ENCODE assay signal across 19 cellular contexts in genomic region chr4:55989716-55990115, GRCh38.
"Had no signal": no experiment of that assay in that cellular context is flagged by ENCODE, and none has a peak within 500 bp of the region (broad histone marks: within the 10 kb centered on the region; RNA-seq: fewer than 3 reads in every experiment).

No MANE protein-coding gene starts in this region.

- H3K9me3 ChIP-seq: colonic mucosa, gastroesophageal sphincter, heart left ventricle, sigmoid colon, transverse colon had no signal

- H3K4me1 ChIP-seq: colonic mucosa, gastroesophageal sphincter, heart left ventricle, sigmoid colon, transverse colon had no signal

- H3K4me3 Mint-ChIP-seq: activated naive CD8-positive, alpha-beta T cell treated with anti-CD3 and anti-CD28 coated beads for 36 hours; activated T-cell treated with anti-CD3 and anti-CD28 coated beads, Interleukin-2, amount 50 U/mL, for 24 hours; natural killer cell; stimulated activated naive B cell treated with anti-CD40 and anti-IgM and Interleukin-4, amounts not matched to agents 10 μg/mL and 1 μg/mL and 100 μg/mL, for 72 hours had no signal

- H3K36me3 ChIP-seq: colonic mucosa had no signal

- H3K4me3 ChIP-seq: colonic mucosa, gastroesophageal sphincter, heart left ventricle, sigmoid colon, smooth muscle cell, transverse colon had no signal

- H3K9me3 Mint-ChIP-seq: activated naive CD8-positive, alpha-beta T cell treated with anti-CD3 and anti-CD28 coated beads for 36 hours; activated T-cell treated with anti-CD3 and anti-CD28 coated beads, Interleukin-2, amount 50 U/mL, for 24 hours; activated T-helper 2 cell treated with anti-CD3 and anti-CD28 coated beads, Interferon-gamma antibody, Interleukin-2, Interleukin-4, amounts not matched to agents 10 μg/mL and 5 μg/mL and 100 μg/mL, durations not matched to agents 14 hours and 24 hours and 36 hours; natural killer cell; stimulated activated naive B cell treated with anti-CD40 and anti-IgM and Interleukin-4, amounts not matched to agents 10 μg/mL and 1 μg/mL and 100 μg/mL, for 72 hours had no signal

- H3K27me3 ChIP-seq: colonic mucosa, gastroesophageal sphincter, heart left ventricle, sigmoid colon, transverse colon had no signal

- H3K27ac Mint-ChIP-seq: activated naive CD8-positive, alpha-beta T cell treated with anti-CD3 and anti-CD28 coated beads for 36 hours; activated T-cell treated with anti-CD3 and anti-CD28 coated beads, Interleukin-2, amount 50 U/mL, for 24 hours; activated T-helper 2 cell treated with anti-CD3 and anti-CD28 coated beads, Interferon-gamma antibody, Interleukin-2, Interleukin-4, amounts not matched to agents 10 μg/mL and 5 μg/mL and 100 μg/mL, durations not matched to agents 14 hours and 24 hours and 36 hours; stimulated activated naive B cell treated with anti-CD40 and anti-IgM and Interleukin-4, amounts not matched to agents 10 μg/mL and 1 μg/mL and 100 μg/mL, for 72 hours had no signal

- H3K4me1 Mint-ChIP-seq: natural killer cell had no signal

- H3K27me3 Mint-ChIP-seq: activated naive CD8-positive, alpha-beta T cell treated with anti-CD3 and anti-CD28 coated beads for 36 hours; activated T-cell treated with anti-CD3 and anti-CD28 coated beads, Interleukin-2, amount 50 U/mL, for 24 hours; stimulated activated naive B cell treated with anti-CD40 and anti-IgM and Interleukin-4, amounts not matched to agents 10 μg/mL and 1 μg/mL and 100 μg/mL, for 72 hours had no signal

- H3K4me2 ChIP-seq: smooth muscle cell had no signal

- H3K27ac ChIP-seq: colonic mucosa, gastroesophageal sphincter, heart left ventricle, sigmoid colon, transverse colon, WERI-Rb-1 had no signal

- FAIRE-seq: bronchial epithelial cell, islet of Langerhans, urothelium cell line had no signal

- DNase-seq: activated naive CD4-positive, alpha-beta T cell; activated naive CD8-positive, alpha-beta T cell treated with anti-CD3 and anti-CD28 coated beads for 36 hours; activated T-cell treated with anti-CD3 and anti-CD28 coated beads, Interleukin-2, amount 50 U/mL, for 24 hours; amniotic stem cell; colonic mucosa; heart left ventricle; midbrain; natural killer cell; sigmoid colon; stimulated activated CD4-positive, alpha-beta T cell treated with anti-CD3 and anti-CD28 coated beads, Interleukin-15, amount 100 ng/mL, for 24 hours; stimulated activated naive B cell treated with anti-CD40 and anti-IgM and Interleukin-4, amounts not matched to agents 10 μg/mL and 1 μg/mL and 100 μg/mL, for 72 hours; transverse colon; WERI-Rb-1 had no signal

- ATAC-seq: gastroesophageal sphincter; heart left ventricle; natural killer cell; stimulated activated naive B cell treated with anti-CD40 and anti-IgM and Interleukin-4, amounts not matched to agents 10 μg/mL and 1 μg/mL and 100 μg/mL, for 72 hours had no signal
